8 cellular contexts compared by ENCODE assay signal in genomic region chr10:86100581-86101061, GRCh38.
DNase-seq lines count a peak whose midpoint lies in the region; ATAC-seq and TF ChIP-seq lines count a peak whose summit lies in the region.
"Had no signal": no experiment of that assay in that cellular context is flagged by ENCODE, and none has a peak within 500 bp of the region (broad histone marks: within the 10 kb centered on the region; RNA-seq: fewer than 3 reads in every experiment).

No MANE protein-coding gene starts in this region.

- peak; percentile 74 for ATAC-seq in DND-41 (ENCODE audit: insufficient read depth, low read depth)
- peak; percentile 82 for ATAC-seq in GM19328 (IDR thresholded peaks at IDR 0.05; ENCODE audit: unreplicated experiment)
- peak; percentile 67 for ATAC-seq in HG03469 (IDR thresholded peaks at IDR 0.05; ENCODE audit: unreplicated experiment)
- no peak for ATAC-seq in RWPE2 (ENCODE audit: low read depth)
- ATAC-seq in GM21529 (IDR thresholded peaks at IDR 0.05; ENCODE audit: unreplicated experiment) = no peak

- intact Hi-C loops in uterus (cut with DNase I; ENCODE audit: low total_unique reads) = no loop called here

- TF ChIP-seq POLR2A in uterus (IDR thresholded peaks at IDR 0.05) = no peak

- TF ChIP-seq CTCF in DND-41 (IDR thresholded peaks at IDR 0.05; ENCODE audit: borderline replicate concordance, extremely low read depth, low read length, poor library complexity, severe bottlenecking) (peak; percentile 70), RWPE2 (IDR thresholded peaks at IDR 0.05; ENCODE audit: poor library complexity, severe bottlenecking) (peak; percentile 47), uterus (IDR thresholded peaks at IDR 0.05) (no peak)

- H3K4me1 ChIP-seq in DND-41 (ENCODE audit: insufficient read depth, low read length) = no peaks in the 10 kb centered on the region
- no peaks in the 10 kb centered on the region for H3K4me1 ChIP-seq in RWPE2 (ENCODE audit: insufficient read depth, poor library complexity, severe bottlenecking)
- H3K4me1 ChIP-seq in uterus = no peaks in the 10 kb centered on the region
- H3K4me1 ChIP-seq: vagina had no signal

- no peak overlapping the region for H3K4me2 ChIP-seq in DND-41 (ENCODE audit: insufficient read depth, low read length)

- H3K9me3 ChIP-seq in DND-41 (ENCODE audit: insufficient read depth, low read length, severe bottlenecking) (no peaks in the 10 kb centered on the region), RWPE2 (ENCODE audit: severe bottlenecking) (no peaks in the 10 kb centered on the region), uterus (no peaks in the 10 kb centered on the region)
- H3K9me3 ChIP-seq: vagina had no signal

- H3K9ac ChIP-seq in DND-41 (ENCODE audit: low read depth, low read length) = no peak overlapping the region

- no peaks in the 10 kb centered on the region for H3K36me3 ChIP-seq in DND-41 (ENCODE audit: insufficient read depth, low read length)
- H3K36me3 ChIP-seq in RWPE2 (ENCODE audit: low read depth) = no peaks in the 10 kb centered on the region
- no peaks in the 10 kb centered on the region for H3K36me3 ChIP-seq in uterus
- H3K36me3 ChIP-seq: vagina had no signal

- DNase-seq in DND-41 (peak; percentile 13), RWPE2 (ENCODE audit: low spot score) (no peak), iPS-NIHi11 (ENCODE audit: low spot score) (peak; percentile 80), uterus (no peak)

- no peaks in the 10 kb centered on the region for H3K27me3 ChIP-seq in DND-41 (ENCODE audit: insufficient read depth, low read length, poor library complexity)
- H3K27me3 ChIP-seq in RWPE2 (ENCODE audit: insufficient read depth, poor library complexity, severe bottlenecking) = no peaks in the 10 kb centered on the region
- H3K27me3 ChIP-seq in uterus = no peaks in the 10 kb centered on the region
- H3K27me3 ChIP-seq: vagina had no signal

- H3K79me2 ChIP-seq in DND-41 (ENCODE audit: insufficient read depth, low read length) = no peaks in the 10 kb centered on the region

- no peaks in the 10 kb centered on the region; the same call in 1 of the 2 replicates for H4K20me1 ChIP-seq in DND-41 (ENCODE audit: insufficient read depth, low read length)

- H3K27ac ChIP-seq in DND-41 (ENCODE audit: low read length) (no peak overlapping the region), RWPE2 (ENCODE audit: poor library complexity, severe bottlenecking) (no peak overlapping the region), uterus (no peak overlapping the region)
- H3K27ac ChIP-seq: vagina had no signal

- H2AFZ ChIP-seq in DND-41 (ENCODE audit: low read depth, low read length) = no peak overlapping the region

- H3K4me3 ChIP-seq in DND-41 (ENCODE audit: low read depth in 1 of 2, low read length in 2 of 2) (no peak overlapping the region), RWPE2 (ENCODE audit: severe bottlenecking) (no peak overlapping the region), uterus (no peak overlapping the region)
- H3K4me3 ChIP-seq: vagina had no signal

Comparison
In these comparisons a context has a peak if more than half of its experiments do, and no peak if none do; other contexts are left out.
1. ATAC-seq: peak in DND-41 (single experiment), GM19328 (single experiment) and HG03469 (single experiment); none in RWPE2 (single experiment) and GM21529 (single experiment).
2. DNase-seq: peak in DND-41 (single experiment) and iPS-NIHi11 (single experiment); none in RWPE2 (single experiment) and uterus (0 of 2).
3. CTCF ChIP-seq: peak in DND-41 (single experiment) and RWPE2 (single experiment); none in uterus (0 of 4).